13 cellular contexts compared by ENCODE assay signal in the genomic region with DNA sequence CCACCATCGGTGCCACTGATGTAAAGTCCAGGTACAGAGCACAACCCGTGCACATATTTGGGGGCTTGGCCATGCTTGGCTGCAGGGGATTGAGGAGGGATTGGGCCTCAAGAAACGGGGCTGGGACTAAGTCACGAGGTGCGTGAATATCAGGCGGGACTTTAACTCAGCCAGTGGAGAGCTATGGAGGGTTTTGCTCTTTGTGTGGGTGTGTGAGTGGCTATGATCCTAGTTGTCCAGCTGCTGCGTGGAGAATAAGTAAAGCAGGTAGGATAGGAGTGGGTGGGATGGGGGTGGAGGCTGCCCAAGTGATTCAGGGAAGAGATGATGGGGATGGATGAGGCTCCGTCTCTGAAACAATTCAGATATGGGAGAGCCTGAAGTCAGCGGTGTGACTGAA. TPM values are rescaled to one million over a fixed set of nuclear protein-coding genes. Genes with fewer than 3 reads are reported as not detected.
DNase-seq lines count a peak whose midpoint lies in the region; ATAC-seq, FAIRE-seq and TF ChIP-seq lines count a peak whose summit lies in the region.
"Had no signal": no experiment of that assay in that cellular context is flagged by ENCODE, and none has a peak within 500 bp of the region (broad histone marks: within the 10 kb centered on the region; RNA-seq: fewer than 3 reads in every experiment).

No MANE protein-coding gene starts in this region.

- no peak overlapping the region for H3K18ac ChIP-seq in mesendoderm (ENCODE audit: low read length)

- H2BK120ac ChIP-seq in mesendoderm (ENCODE audit: low read depth, low read length) = no peak overlapping the region

- no peaks in the 10 kb centered on the region for H3K27me3 Mint-ChIP-seq in activated naive CD8-positive, alpha-beta T cell treated with anti-CD3 and anti-CD28 coated beads, Interleukin-2, amount 50 U/mL, for 24 hours

- peaks cover 11% of the 10 kb centered on the region for H3K4me1 ChIP-seq in mesendoderm (ENCODE audit: control insufficient read depth, low read depth, low read length)
- H3K4me1 ChIP-seq in mucosa of descending colon (ENCODE audit: low read depth) = peaks cover 25% of the 10 kb centered on the region

- POLR2A ChIA-PET in AG04450 (lab: Yijun Ruan, JAX) = interaction anchor here (1.1 to 1.3 kb wide), 2 partner anchors 20 to 42 kb away, joined by 3 to 4 read pairs; no protein-coding TSS in a partner anchor

- no peaks in the 10 kb centered on the region for H3K9me3 Mint-ChIP-seq in activated naive CD8-positive, alpha-beta T cell treated with anti-CD3 and anti-CD28 coated beads, Interleukin-2, amount 50 U/mL, for 24 hours

- no peaks in the 10 kb centered on the region for H3K79me1 ChIP-seq in mesendoderm (ENCODE audit: low read length)

- intact Hi-C loops in sciatic nerve (cut with DNase I) (no loop called here), mucosa of descending colon (cut with DNase I, micrococcal nuclease) (no loop called here)

- in situ Hi-C loops in GM13976 (cut with MboI; ENCODE audit: low sequenced_read_pairs, unreplicated experiment) = no loop called here

- H3K36me3 Mint-ChIP-seq in activated naive CD8-positive, alpha-beta T cell treated with anti-CD3 and anti-CD28 coated beads, Interleukin-2, amount 50 U/mL, for 24 hours (ENCODE audit: low read depth) = peaks cover 2% of the 10 kb centered on the region

- H4K5ac ChIP-seq in mesendoderm (ENCODE audit: low read length) = no peak overlapping the region

- H3K4ac ChIP-seq in mesendoderm (ENCODE audit: low read depth, low read length) = no peak overlapping the region

- no peak overlapping the region for H2BK5ac ChIP-seq in mesendoderm (ENCODE audit: low read length)

- H3K4me1 Mint-ChIP-seq in activated naive CD8-positive, alpha-beta T cell treated with anti-CD3 and anti-CD28 coated beads, Interleukin-2, amount 50 U/mL, for 24 hours = peaks cover 44% of the 10 kb centered on the region

- peak overlapping the region; percentile 67 for H3K4me3 Mint-ChIP-seq in activated naive CD8-positive, alpha-beta T cell treated with anti-CD3 and anti-CD28 coated beads, Interleukin-2, amount 50 U/mL, for 24 hours

- TF ChIP-seq CTCF in AG04450 (IDR thresholded peaks at IDR 0.05; ENCODE audit: low read depth, low read length) (no peak), GM13976 (IDR thresholded peaks at IDR 0.05; ENCODE audit: borderline replicate concordance, control extremely low read depth, extremely low read depth, insufficient read depth, missing control alignments) (no peak), mucosa of descending colon (IDR thresholded peaks at IDR 0.05) (no peak)

- peak overlapping the region; percentile 57 for H3K27ac ChIP-seq in AG04450 (ENCODE audit: low read depth, low read length)
- H3K27ac ChIP-seq in mesendoderm (ENCODE audit: low read depth, low read length) = no peak overlapping the region
- H3K27ac ChIP-seq: right atrium auricular region had no signal

- FAIRE-seq in G401.6 (lab: Jason Lieb, UNC) = peak; percentile 84
- FAIRE-seq: GM18507 had no signal

- H3K79me2 ChIP-seq in mesendoderm (ENCODE audit: control insufficient read depth, insufficient read depth, low read length) = no peaks in the 10 kb centered on the region

- H2AK5ac ChIP-seq in mesendoderm (ENCODE audit: low read length) = peak overlapping the region; percentile 51

- no CpG with 5 or more reads among the region's 9 CpGs for WGBS in mesendoderm (ENCODE audit: extremely low coverage, insufficient coverage, low lambda C conversion rate)

- H3K56ac ChIP-seq in mesendoderm (ENCODE audit: low read length) = peak overlapping the region; percentile 42

- no peak overlapping the region for H4K8ac ChIP-seq in mesendoderm (ENCODE audit: low read depth, low read length)

- H3K27me3 ChIP-seq in AG04450 (ENCODE audit: control insufficient read depth, insufficient read depth, low read length) (no peaks in the 10 kb centered on the region), mesendoderm (ENCODE audit: insufficient read depth, low read length, poor library complexity) (peaks cover 9% of the 10 kb centered on the region)
- H3K27me3 ChIP-seq: right atrium auricular region had no signal

- H3K4me3 ChIP-seq in AG04450 (ENCODE audit: low read depth, low read length) (no peak overlapping the region), mesendoderm (ENCODE audit: low read length) (no peak overlapping the region), mucosa of descending colon (no peak overlapping the region)
- H3K4me3 ChIP-seq: right atrium auricular region had no signal

- no peak for ATAC-seq in activated naive CD8-positive, alpha-beta T cell treated with anti-CD3 and anti-CD28 coated beads, Interleukin-2, amount 50 U/mL, for 24 hours
- ATAC-seq in sciatic nerve = no peak
- no peak for ATAC-seq in mucosa of descending colon
- ATAC-seq: activated CD4-positive, CD25-positive, alpha-beta regulatory T cell treated with anti-CD3 and anti-CD28 coated beads, Interleukin-2, amount 50 U/mL, for 24 hours; esophagus mucosa had no signal

- no peak overlapping the region for H3K27ac Mint-ChIP-seq in activated naive CD8-positive, alpha-beta T cell treated with anti-CD3 and anti-CD28 coated beads, Interleukin-2, amount 50 U/mL, for 24 hours

- no peak overlapping the region for H3K9ac ChIP-seq in mesendoderm (ENCODE audit: low read length)

- CTCF ChIA-PET in AG04450 (lab: Charles Lee) = interaction anchor here (1.5 kb wide), 1 partner anchor 49 kb away, joined by 5 read pairs; no protein-coding TSS in a partner anchor

- no peaks in the 10 kb centered on the region for H3K36me3 ChIP-seq in mesendoderm (ENCODE audit: control insufficient read depth, insufficient read depth, low read length)
- no peaks in the 10 kb centered on the region for H3K36me3 ChIP-seq in mucosa of descending colon (ENCODE audit: low read depth)
- H3K36me3 ChIP-seq: right atrium auricular region had no signal

- H3K4me2 ChIP-seq in mesendoderm (ENCODE audit: low read length) = no peak overlapping the region

- H2BK15ac ChIP-seq in mesendoderm (replicated peaks; ENCODE audit: low read depth) = no peak overlapping the region

- H3K9me3 ChIP-seq in AG04450 (ENCODE audit: control insufficient read depth, insufficient read depth, low read length) = peaks cover 7% of the 10 kb centered on the region; the same call in 1 of the 2 replicates
- H3K9me3 ChIP-seq in mucosa of descending colon = no peaks in the 10 kb centered on the region
- H3K9me3 ChIP-seq: right atrium auricular region had no signal

- DNase-seq in AG04450 (ENCODE audit: low read depth, low spot score) (no peak), mesendoderm (peak; percentile 46), sciatic nerve (ENCODE audit: low spot score) (no peak), NCI-H1092 treated with DMSO at 0.1 percent for 48 hours (lab: John Stamatoyannopoulos, UW) (no peak), GM13976 (ENCODE audit: low spot score) (no peak), mucosa of descending colon (no peak)
- no peak for DNase-seq in activated naive CD8-positive, alpha-beta T cell treated with anti-CD3 and anti-CD28 coated beads, Interleukin-2, amount 50 U/mL, for 24 hours
- DNase-seq: KBM-7 had no signal

- peak overlapping the region; percentile 45 for H3K23ac ChIP-seq in mesendoderm (ENCODE audit: low read length)

RNA-seq across cellular contexts. Expression of a gene that starts 1.9 kb away (rescaled TPM):
- 1.6 and 2.4 TPM in 2 replicates for polyA plus RNA-seq in AG04450 (2011; rRNA removed)
- 1.8 and 2.8 TPM in 2 replicates for polyA minus RNA-seq in AG04450 (2011; rRNA and poly(A)+ RNA removed)
- 1.2 TPM for polyA plus RNA-seq in mesendoderm (2013, experiment 1 of 2)
- polyA plus RNA-seq in mesendoderm (2013, experiment 2 of 2) = 1.7 TPM
- 20.1 TPM for total RNA-seq in sciatic nerve
- total RNA-seq in mucosa of descending colon = 10 to 100 TPM; 31.7 to 95.0 (median 71.7) TPM

RNA-seq across cellular contexts. Expression of a gene that starts 37.6 kb away (rescaled TPM):
- polyA plus RNA-seq in AG04450 (2011; rRNA removed) = 6.2 and 9.8 TPM in 2 replicates
- 5.3 and 6.2 TPM in 2 replicates for polyA minus RNA-seq in AG04450 (2011; rRNA and poly(A)+ RNA removed)
- 18.2 TPM for polyA plus RNA-seq in mesendoderm (2013, experiment 1 of 2)
- 18.3 TPM for polyA plus RNA-seq in mesendoderm (2013, experiment 2 of 2)
- total RNA-seq in sciatic nerve (22.0 TPM), mucosa of descending colon (10 to 100 TPM; 20.7 to 27.9 (median 22.1) TPM)

RNA-seq across cellular contexts. Expression of a gene that starts 41.1 kb away (rescaled TPM):
- 6.8 and 8.9 TPM in 2 replicates for polyA plus RNA-seq in AG04450 (2011; rRNA removed)
- 8.1 and 9.9 TPM in 2 replicates for polyA minus RNA-seq in AG04450 (2011; rRNA and poly(A)+ RNA removed)
- 3.1 TPM for polyA plus RNA-seq in mesendoderm (2013, experiment 1 of 2)
- 2.8 TPM for polyA plus RNA-seq in mesendoderm (2013, experiment 2 of 2)
- 21.4 TPM for total RNA-seq in sciatic nerve
- total RNA-seq in mucosa of descending colon = 10 to 100 TPM; 27.9 to 41.2 (median 35.9) TPM

RNA-seq across cellular contexts. Expression of a gene that starts 41.5 kb away (rescaled TPM):
- polyA plus RNA-seq in AG04450 (2011; rRNA removed) = not detected in 2 replicates
- polyA minus RNA-seq in AG04450 (2011; rRNA and poly(A)+ RNA removed) = not detected in 2 replicates
- not detected for polyA plus RNA-seq in mesendoderm (2013, experiment 1 of 2)
- polyA plus RNA-seq in mesendoderm (2013, experiment 2 of 2) = not detected
- total RNA-seq in sciatic nerve (not detected), mucosa of descending colon (not detected)
- total RNA-seq: esophagus mucosa, right atrium auricular region had no signal
